Comparison of ENCODE assay signal across 7 cellular contexts in the genomic region with DNA sequence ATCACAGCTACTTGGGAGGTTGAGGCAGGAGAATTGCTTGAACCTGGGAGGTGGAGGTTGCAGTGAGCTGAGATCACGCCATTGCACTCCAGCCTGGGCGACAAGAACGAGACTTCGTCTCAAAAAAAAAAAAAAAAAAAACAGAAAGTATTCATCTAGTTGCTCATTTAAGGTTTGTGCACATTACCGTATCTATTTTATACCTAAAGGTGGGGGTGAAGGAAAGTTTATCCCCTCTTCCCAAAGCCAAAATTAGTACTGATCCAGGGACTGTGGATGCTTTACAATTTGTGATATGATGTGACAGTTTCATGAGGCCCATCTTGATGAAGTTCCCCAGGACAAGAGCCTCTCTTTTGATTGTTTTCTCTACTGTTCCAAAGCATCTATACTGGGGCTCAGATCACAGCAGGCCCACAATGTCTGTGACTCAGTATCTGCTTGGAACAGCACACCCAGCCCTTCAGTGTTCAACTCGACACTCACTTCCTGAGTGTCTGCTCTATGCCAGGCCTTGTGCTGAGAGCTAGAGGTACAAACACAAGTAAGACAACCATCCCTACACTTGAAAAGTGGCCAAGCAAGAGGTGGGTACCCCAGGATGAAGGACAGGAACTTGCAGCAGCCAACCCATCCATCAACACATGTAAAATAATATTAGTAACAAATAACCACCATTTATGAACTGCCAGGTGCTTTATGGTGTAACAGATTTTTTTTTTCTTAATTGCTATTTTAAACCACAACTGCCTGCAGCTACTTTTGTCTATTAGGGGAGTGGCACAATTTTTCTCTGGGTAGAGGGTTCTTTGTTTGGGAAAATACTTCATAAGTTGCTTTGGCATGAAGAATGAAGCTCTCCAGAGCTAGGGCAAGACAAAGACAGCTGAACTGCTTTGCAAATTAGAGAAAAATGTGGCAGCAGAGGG. TPM values are rescaled to one million over a fixed set of nuclear protein-coding genes. Genes with fewer than 3 reads are reported as not detected.
A peak's percentile ranks its signal among the peaks of the same experiment; 100 is the strongest.
DNase-seq lines count a peak whose midpoint lies in the region; ATAC-seq and TF ChIP-seq lines count a peak whose summit lies in the region.

No MANE protein-coding gene starts in this region.

- ATAC-seq in foreskin keratinocyte (peak; percentile 78), HG02798 (IDR thresholded peaks at IDR 0.05; ENCODE audit: poor library complexity, unreplicated experiment) (no peak), GM21526 (IDR thresholded peaks at IDR 0.05; ENCODE audit: low FRiP score, unreplicated experiment) (no peak)
- ATAC-seq in stimulated activated effector memory CD8-positive, alpha-beta T cell treated with anti-CD3 and anti-CD28 coated beads, Interleukin-12 subunit alpha, Interleukin-12 subunit beta, amount 100 ng/mL, for 72 hours = peak; percentile 95

- peak; percentile 51 for DNase-seq in M059J (ENCODE audit: low read depth)
- DNase-seq in activated T-cell treated with anti-CD3 and anti-CD28 coated beads for 4 hours = peak; percentile 25
- peak in 1 of 2 donors; percentile 69 for DNase-seq in foreskin keratinocyte
- DNase-seq in stimulated activated effector memory CD8-positive, alpha-beta T cell treated with anti-CD3 and anti-CD28 coated beads, Interleukin-12 subunit alpha, Interleukin-12 subunit beta, amount 100 ng/mL, for 72 hours (ENCODE audit: low spot score in 2 of 2) = no peak
- no peak for DNase-seq in NCI-H2171 (lab: John Stamatoyannopoulos, UW)

- peaks cover 42% of the 10 kb centered on the region for H3K4me1 Mint-ChIP-seq in stimulated activated effector memory CD8-positive, alpha-beta T cell treated with anti-CD3 and anti-CD28 coated beads, Interleukin-12 subunit alpha, Interleukin-12 subunit beta, amount 100 ng/mL, for 72 hours

- no peaks in the 10 kb centered on the region for H3K27me3 ChIP-seq in foreskin keratinocyte

- no peak for TF ChIP-seq CTCF in foreskin keratinocyte (conservative IDR thresholded peaks at IDR 0.05)

- peaks cover 20% of the 10 kb centered on the region for H3K4me1 ChIP-seq in foreskin keratinocyte

- H3K9me3 Mint-ChIP-seq in stimulated activated effector memory CD8-positive, alpha-beta T cell treated with anti-CD3 and anti-CD28 coated beads, Interleukin-12 subunit alpha, Interleukin-12 subunit beta, amount 100 ng/mL, for 72 hours = no peaks in the 10 kb centered on the region

- H3K36me3 Mint-ChIP-seq in stimulated activated effector memory CD8-positive, alpha-beta T cell treated with anti-CD3 and anti-CD28 coated beads, Interleukin-12 subunit alpha, Interleukin-12 subunit beta, amount 100 ng/mL, for 72 hours = no peaks in the 10 kb centered on the region

- no peak overlapping the region for H3K27ac ChIP-seq in foreskin keratinocyte

- peak overlapping the region; percentile 94 for H3K27ac Mint-ChIP-seq in stimulated activated effector memory CD8-positive, alpha-beta T cell treated with anti-CD3 and anti-CD28 coated beads, Interleukin-12 subunit alpha, Interleukin-12 subunit beta, amount 100 ng/mL, for 72 hours

- peak overlapping the region; percentile 51 for H3K4me3 Mint-ChIP-seq in stimulated activated effector memory CD8-positive, alpha-beta T cell treated with anti-CD3 and anti-CD28 coated beads, Interleukin-12 subunit alpha, Interleukin-12 subunit beta, amount 100 ng/mL, for 72 hours

RNA-seq across cellular contexts. Expression of gene KHDRBS1, which starts 29.0 kb away (rescaled TPM):
- total RNA-seq in M059J (2014; rRNA removed; shearing (Covaris generic)) = 59.2 and 102 TPM in 2 replicates
- 120 and 121 TPM in 2 replicates for total RNA-seq in foreskin keratinocyte
- polyA plus RNA-seq in foreskin keratinocyte = 81.2 and 92.5 TPM in 2 replicates

RNA-seq across cellular contexts. Expression of gene PTP4A2, which starts 46.5 kb away (rescaled TPM):
- 334 and 398 TPM in 2 replicates for total RNA-seq in M059J (2014; rRNA removed; shearing (Covaris generic))
- 251 and 254 TPM in 2 replicates for total RNA-seq in foreskin keratinocyte
- polyA plus RNA-seq in foreskin keratinocyte = 130 and 148 TPM in 2 replicates

Comparison
In these comparisons a context has a peak if more than half of its experiments do, and no peak if none do; other contexts are left out.
1. DNase-seq: peak in M059J (single experiment) and activated T-cell treated with anti-CD3 and anti-CD28 coated beads for 4 hours (single experiment); none in stimulated activated effector memory CD8-positive, alpha-beta T cell treated with anti-CD3 and anti-CD28 coated beads, Interleukin-12 subunit alpha, Interleukin-12 subunit beta, amount 100 ng/mL, for 72 hours (0 of 2) and NCI-H2171 (single experiment).
2. ATAC-seq: peak in foreskin keratinocyte (single experiment) and stimulated activated effector memory CD8-positive, alpha-beta T cell treated with anti-CD3 and anti-CD28 coated beads, Interleukin-12 subunit alpha, Interleukin-12 subunit beta, amount 100 ng/mL, for 72 hours (single experiment); none in HG02798 (single experiment) and GM21526 (single experiment).